In the genomic region with DNA sequence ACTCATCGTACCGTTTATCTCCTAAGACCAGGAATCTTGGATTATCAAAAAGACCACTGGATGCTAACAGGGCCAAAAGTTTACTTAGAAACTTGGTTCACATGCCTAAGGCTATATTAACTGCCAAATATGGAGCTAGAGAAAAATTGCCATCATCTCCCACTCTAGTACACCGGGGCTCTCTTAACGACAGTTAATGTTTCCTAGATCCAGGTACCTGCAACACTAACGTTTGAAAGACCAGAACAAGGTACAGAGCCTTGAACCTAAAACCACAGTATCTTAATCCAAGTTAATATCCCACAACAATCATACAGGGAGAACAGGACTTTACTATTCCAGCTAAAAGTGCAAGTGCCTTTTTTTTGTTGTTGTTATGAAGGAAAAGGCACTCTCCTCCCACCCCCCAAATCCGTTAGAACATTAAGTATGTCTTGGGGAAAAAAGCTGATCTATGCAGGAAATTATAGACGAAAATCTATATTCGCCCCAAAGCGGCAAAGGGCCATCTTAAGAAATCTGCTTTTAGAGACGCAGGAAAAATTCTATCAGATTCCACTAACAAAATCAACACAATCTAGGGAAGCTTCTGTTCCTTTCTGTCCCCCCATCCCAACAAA, we compare ENCODE assay signal across 8 cellular contexts. TPM values are rescaled to one million over a fixed set of nuclear protein-coding genes. Genes with fewer than 3 reads are reported as not detected.
A peak's percentile ranks its signal among the peaks of the same experiment; 100 is the strongest.
DNase-seq lines count a peak whose midpoint lies in the region; TF ChIP-seq lines count a peak whose summit lies in the region.

No MANE protein-coding gene starts in this region.

- TF ChIP-seq POLR2A in Peyer's patch (IDR thresholded peaks at IDR 0.05) (no peak), esophagus muscularis mucosa (IDR thresholded peaks at IDR 0.05; ENCODE audit: low read depth) (no peak), prostate gland (IDR thresholded peaks at IDR 0.05) (no peak)

- intact Hi-C loops in esophagus muscularis mucosa (cut with DNase I), result loop anchor here (2.0 kb wide), 1 partner anchor 53 kb away; a partner anchor contains a TSS
- intact Hi-C loops in prostate gland (cut with DNase I), result loop anchor here (5.0 to 10.0 kb wide), 2 partner anchors 135 to 173 kb away; no protein-coding TSS in a partner anchor

- H3K27me3 ChIP-seq in GM06990 (replicated peaks; ENCODE audit: control insufficient read depth, insufficient read depth, low read length), result no peaks in the 10 kb centered on the region
- no peaks in the 10 kb centered on the region for H3K27me3 ChIP-seq in Peyer's patch
- no peaks in the 10 kb centered on the region for H3K27me3 ChIP-seq in esophagus muscularis mucosa
- H3K27me3 ChIP-seq in prostate gland (replicated peaks; ENCODE audit: insufficient read depth), result no peaks in the 10 kb centered on the region

- no peaks in the 10 kb centered on the region for H3K36me3 ChIP-seq in GM06990 (ENCODE audit: control insufficient read depth, insufficient read depth, low read length)
- H3K36me3 ChIP-seq in Peyer's patch, result no peaks in the 10 kb centered on the region
- no peaks in the 10 kb centered on the region for H3K36me3 ChIP-seq in esophagus muscularis mucosa
- no peaks in the 10 kb centered on the region for H3K36me3 ChIP-seq in prostate gland

- TF ChIP-seq EP300 in esophagus muscularis mucosa (IDR thresholded peaks at IDR 0.05), result no peak

- peaks cover 0 to 47% (median 2%) of the 10 kb centered on the region in 4 donors for H3K4me1 ChIP-seq in Peyer's patch
- peaks cover 48 to 57% (median 56%) of the 10 kb centered on the region in 4 donors for H3K4me1 ChIP-seq in esophagus muscularis mucosa
- H3K4me1 ChIP-seq in prostate gland (replicated peaks), result peaks cover 4% of the 10 kb centered on the region

- no peak for DNase-seq in GM06990 (ENCODE audit: extremely low read depth, insufficient read length)
- no peak for DNase-seq in Peyer's patch
- no peak for DNase-seq in esophagus muscularis mucosa (ENCODE audit: extremely low spot score)
- DNase-seq in prostate gland (ENCODE audit: low spot score), result no peak
- DNase-seq in AG08395 (ENCODE audit: low spot score), result no peak
- no peak for DNase-seq in HuH-7 (ENCODE audit: low spot score)
- DNase-seq in stimulated activated CD4-positive, alpha-beta T cell treated with anti-CD3 and anti-CD28 coated beads, Interleukin-4, amount 100 ng/mL, for 24 hours, result no peak
- DNase-seq in NCI-H187 (lab: John Stamatoyannopoulos, UW), result no peak

- TF ChIP-seq CTCF in GM06990 (IDR thresholded peaks at IDR 0.05; ENCODE audit: insufficient read depth, low read length, poor library complexity, severe bottlenecking), result no peak
- no peak for TF ChIP-seq CTCF in Peyer's patch (IDR thresholded peaks at IDR 0.05)
- TF ChIP-seq CTCF in esophagus muscularis mucosa (IDR thresholded peaks at IDR 0.05), result no peak
- TF ChIP-seq CTCF in prostate gland (IDR thresholded peaks at IDR 0.05), result no peak

- WGBS in esophagus muscularis mucosa, result 5% methylated on average over 10 of the region's 10 CpGs
- 10% methylated on average over 10 of the region's 10 CpGs for WGBS in prostate gland

- H3K27ac ChIP-seq in Peyer's patch (peak overlapping the region; percentile 96 to 99 (median 98)), esophagus muscularis mucosa (replicated peaks in 1 of 4) (peak overlapping the region; percentile 97 to 99 (median 98)), prostate gland (peak overlapping the region; percentile 95 to 97)

- H3K9me3 ChIP-seq in Peyer's patch, result no peaks in the 10 kb centered on the region
- no peaks in the 10 kb centered on the region for H3K9me3 ChIP-seq in esophagus muscularis mucosa
- no peaks in the 10 kb centered on the region for H3K9me3 ChIP-seq in prostate gland

- peak overlapping the region; percentile 100 for H3K4me3 ChIP-seq in GM06990 (replicated peaks; ENCODE audit: low read depth, low read length)
- H3K4me3 ChIP-seq in Peyer's patch, result peak overlapping the region; percentile 81 to 93 (median 90)
- peak overlapping the region; percentile 96 to 100 (median 98) for H3K4me3 ChIP-seq in esophagus muscularis mucosa
- peak overlapping the region; percentile 80 for H3K4me3 ChIP-seq in prostate gland

RNA-seq across cellular contexts. Expression of a gene that starts 1.3 kb away (rescaled TPM):
- total RNA-seq in Peyer's patch (100 to 1,000 TPM in 1 of 4 donors, 10 to 100 TPM in 3; 54.5 to 121 (median 89.8) TPM), esophagus muscularis mucosa (100 to 1,000 TPM in 3 of 4 donors, 10 to 100 TPM in 1; 94.6 to 127 (median 109) TPM), prostate gland (100 to 1,000 TPM in 1 of 2 donors, 10 to 100 TPM in 1; 95.0 to 121 TPM)

RNA-seq across cellular contexts. Expression of a gene that starts 41.6 kb away (rescaled TPM):
- total RNA-seq in Peyer's patch (under 1 TPM in 1 of 4 donors, not detected in 3; 0.35 TPM), esophagus muscularis mucosa (1 to 10 TPM; 2.9 to 6.2 (median 3.1) TPM), prostate gland (1 to 10 TPM in 1 of 2 donors, not detected in 1; 2.7 TPM)

RNA-seq across cellular contexts. Expression of a gene that starts 52.5 kb away (rescaled TPM):
- total RNA-seq in Peyer's patch, result 100 to 1,000 TPM in 1 of 4 donors, 10 to 100 TPM in 3; 34.5 to 106 (median 48.2) TPM
- 100 to 1,000 TPM in 1 of 4 donors, 10 to 100 TPM in 3; 61.0 to 103 (median 74.4) TPM for total RNA-seq in esophagus muscularis mucosa
- 10 to 100 TPM; 52.0 to 53.3 TPM for total RNA-seq in prostate gland
